Comparison of ENCODE assay signal across 10 cellular contexts in the genomic region with DNA sequence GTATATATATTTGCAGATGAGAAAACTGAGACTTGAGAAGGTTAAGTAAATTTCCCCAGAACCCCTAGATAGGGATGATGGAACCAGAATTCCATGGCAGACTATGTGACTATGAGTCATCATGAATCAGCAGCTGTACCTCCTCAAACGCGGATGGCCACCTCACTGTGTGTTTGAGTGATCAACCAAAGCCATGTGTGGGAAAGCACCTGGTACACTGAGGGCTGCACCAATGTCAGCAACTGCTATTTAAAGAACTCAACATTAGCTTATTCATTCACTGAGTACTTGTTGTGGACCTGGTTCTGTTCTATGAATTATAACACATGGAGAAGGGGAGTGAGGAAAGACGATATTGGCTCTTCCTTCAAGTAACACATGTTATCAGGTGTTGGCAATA.
DNase-seq lines count a peak whose midpoint lies in the region; ATAC-seq and TF ChIP-seq lines count a peak whose summit lies in the region.
"Had no signal": no experiment of that assay in that cellular context is flagged by ENCODE, and none has a peak within 500 bp of the region (broad histone marks: within the 10 kb centered on the region; RNA-seq: fewer than 3 reads in every experiment).

No MANE protein-coding gene starts in this region.

- H3K4me1 ChIP-seq in mammary epithelial cell (ENCODE audit: insufficient read depth, low read length) (peaks cover 38% of the 10 kb centered on the region), OCI-LY7 (ENCODE audit: insufficient read depth, low read length, poor library complexity, severe bottlenecking) (no peaks in the 10 kb centered on the region)
- H3K4me1 ChIP-seq: psoas muscle had no signal

- CTCF ChIA-PET in mammary epithelial cell (lab: Charles Lee; ENCODE audit: low non-redundant PET) (no interaction called here), OCI-LY7 (lab: Charles Lee; ENCODE audit: unreplicated experiment) (no interaction called here)

- H3K4me2 ChIP-seq in mammary epithelial cell (ENCODE audit: insufficient read depth, low read depth, low read length) (peak overlapping the region; percentile 53), OCI-LY7 (ENCODE audit: low read length) (no peak overlapping the region)

- no peaks in the 10 kb centered on the region for H3K27me3 ChIP-seq in mammary epithelial cell (ENCODE audit: insufficient read depth, low read length)

- no peaks in the 10 kb centered on the region for H3K9me3 Mint-ChIP-seq in activated T-cell treated with anti-CD3 and anti-CD28 coated beads, Interleukin-2, amount 50 U/mL, for 24 hours

- no peaks in the 10 kb centered on the region for H3K4me1 Mint-ChIP-seq in activated T-cell treated with anti-CD3 and anti-CD28 coated beads, Interleukin-2, amount 50 U/mL, for 24 hours (ENCODE audit: low read depth)
- H3K4me1 Mint-ChIP-seq: activated naive CD4-positive, alpha-beta T cell treated with anti-CD3 and anti-CD28 coated beads, Interleukin-2, amount 50 U/mL, for 24 hours had no signal

- no peaks in the 10 kb centered on the region for H3K9me2 ChIP-seq in OCI-LY7 (ENCODE audit: insufficient read depth, low read length)

- peak; percentile 62 for ATAC-seq in GM19455 (IDR thresholded peaks at IDR 0.05; ENCODE audit: unreplicated experiment)
- peak; percentile 92 for ATAC-seq in HG03442 (IDR thresholded peaks at IDR 0.05; ENCODE audit: unreplicated experiment)

- peak overlapping the region; percentile 94 for H3K27ac ChIP-seq in mammary epithelial cell (ENCODE audit: insufficient read depth, low read depth, low read length)
- no peak overlapping the region for H3K27ac ChIP-seq in OCI-LY7 (ENCODE audit: low read depth, low read length, poor library complexity, severe bottlenecking)
- H3K27ac ChIP-seq: psoas muscle had no signal

- intact Hi-C loops in mammary epithelial cell (cut with micrococcal nuclease) (loop anchor here (2.0 kb wide), 1 partner anchor 38 kb away; no protein-coding TSS in a partner anchor), OCI-LY7 (cut with micrococcal nuclease; ENCODE audit: unreplicated experiment) (no loop called here)

- 21% methylated on average over 3 of the region's 3 CpGs for WGBS in mammary epithelial cell (ENCODE audit: low coverage, missing lambda C conversion rate)

- peaks cover 2% of the 10 kb centered on the region for H3K27me3 Mint-ChIP-seq in activated T-cell treated with anti-CD3 and anti-CD28 coated beads, Interleukin-2, amount 50 U/mL, for 24 hours
- H3K27me3 Mint-ChIP-seq: activated naive CD4-positive, alpha-beta T cell treated with anti-CD3 and anti-CD28 coated beads, Interleukin-2, amount 50 U/mL, for 24 hours had no signal

- POLR2A ChIA-PET in OCI-LY7 (lab: Charles Lee), result no interaction called here

- BruUV-seq in mammary epithelial cell (replicated peaks; lab: Mats Ljungman, UMichigan) (TSS peak; percentile 1), OCI-LY7 (replicated peaks; lab: Mats Ljungman, UMichigan) (no TSS peak)

- H3K9me3 ChIP-seq in mammary epithelial cell (replicated peaks; ENCODE audit: insufficient read depth, low read length) (no peaks in the 10 kb centered on the region), OCI-LY7 (ENCODE audit: low read length) (no peaks in the 10 kb centered on the region)
- H3K9me3 ChIP-seq: psoas muscle had no signal

- no peaks in the 10 kb centered on the region for H3K79me2 ChIP-seq in mammary epithelial cell (ENCODE audit: insufficient read depth, low read length)
- no peaks in the 10 kb centered on the region for H3K79me2 ChIP-seq in OCI-LY7 (ENCODE audit: insufficient read depth, low read depth, low read length)

- H3K4me3 ChIP-seq in mammary epithelial cell (replicated peaks in 1 of 3; ENCODE audit: insufficient read depth in 1 of 3, low read depth in 2 of 3, low read length in 3 of 3) (no peak overlapping the region), OCI-LY7 (ENCODE audit: low read depth, low read length, poor library complexity, severe bottlenecking) (no peak overlapping the region)
- H3K4me3 ChIP-seq: psoas muscle had no signal

- peak overlapping the region; percentile 54 for H3K9ac ChIP-seq in mammary epithelial cell (ENCODE audit: insufficient read depth, low read length)

- no peaks in the 10 kb centered on the region for H3K36me3 ChIP-seq in mammary epithelial cell (ENCODE audit: insufficient read depth, low read length)
- no peaks in the 10 kb centered on the region for H3K36me3 ChIP-seq in OCI-LY7 (ENCODE audit: insufficient read depth, low read length)

- in situ Hi-C loops in mammary epithelial cell (cut with MboI; ENCODE audit: low sequenced_read_pairs in 2 of 2), result no loop called here

- TF ChIP-seq CTCF in mammary epithelial cell (conservative IDR thresholded peaks at IDR 0.05 in 1 of 2, IDR thresholded peaks at IDR 0.05 in 1 of 2; ENCODE audit: extremely low read depth in 1 of 2, insufficient read depth in 1 of 2, low read depth in 1 of 2, low read length in 2 of 2) (no peak), OCI-LY7 (conservative IDR thresholded peaks at IDR 0.05; ENCODE audit: low read length) (no peak)

- H2AFZ ChIP-seq in mammary epithelial cell (ENCODE audit: low read depth, low read length), result peak overlapping the region; percentile 43
- no peak overlapping the region for H2AFZ ChIP-seq in OCI-LY7 (ENCODE audit: low read length)

- no peaks in the 10 kb centered on the region for H3K36me3 Mint-ChIP-seq in activated T-cell treated with anti-CD3 and anti-CD28 coated beads, Interleukin-2, amount 50 U/mL, for 24 hours (ENCODE audit: low read depth)
- H3K36me3 Mint-ChIP-seq: activated naive CD4-positive, alpha-beta T cell treated with anti-CD3 and anti-CD28 coated beads, Interleukin-2, amount 50 U/mL, for 24 hours had no signal

- DNase-seq in AG08396 (ENCODE audit: low spot score) (peak; percentile 39), mammary epithelial cell (peak; percentile 95), OCI-LY7 (ENCODE audit: low spot score) (no peak), GOT3 (lab: John Stamatoyannopoulos, UW) (no peak)
- DNase-seq in effector CD8-positive, alpha-beta T cell (lab: John Stamatoyannopoulos, UW), result no peak
- no peak for DNase-seq in activated T-cell treated with anti-CD3 and anti-CD28 coated beads, Interleukin-2, amount 50 U/mL, for 24 hours
- DNase-seq: psoas muscle had no signal

- no peaks in the 10 kb centered on the region for H4K20me1 ChIP-seq in mammary epithelial cell (ENCODE audit: insufficient read depth, low read length)
- H4K20me1 ChIP-seq in OCI-LY7 (ENCODE audit: insufficient read depth, low read length), result no peaks in the 10 kb centered on the region

- no peak overlapping the region for H3K27ac Mint-ChIP-seq in activated T-cell treated with anti-CD3 and anti-CD28 coated beads, Interleukin-2, amount 50 U/mL, for 24 hours
- H3K27ac Mint-ChIP-seq: activated naive CD4-positive, alpha-beta T cell treated with anti-CD3 and anti-CD28 coated beads, Interleukin-2, amount 50 U/mL, for 24 hours had no signal

- dilution Hi-C loops in mammary epithelial cell (cut with HindIII; ENCODE audit: low sequenced_read_pairs), result no loop called here

- H3K4me3 Mint-ChIP-seq in activated T-cell treated with anti-CD3 and anti-CD28 coated beads, Interleukin-2, amount 50 U/mL, for 24 hours, result no peak overlapping the region
- H3K4me3 Mint-ChIP-seq: activated naive CD4-positive, alpha-beta T cell treated with anti-CD3 and anti-CD28 coated beads, Interleukin-2, amount 50 U/mL, for 24 hours had no signal

Comparison
In these comparisons a context has a peak if more than half of its experiments do, and no peak if none do; other contexts are left out.
1. DNase-seq: peak in AG08396 (single experiment) and mammary epithelial cell (single experiment); none in effector CD8-positive, alpha-beta T cell (single experiment), OCI-LY7 (single experiment), activated T-cell treated with anti-CD3 and anti-CD28 coated beads, Interleukin-2, amount 50 U/mL, for 24 hours (single experiment) and GOT3 (single experiment).